In genomic region chrX:148878371-148878770, GRCh38 we compare ENCODE assay signal across 25 cellular contexts.
A peak's percentile ranks its signal among the peaks of the same experiment; 100 is the strongest.
DNase-seq lines count a peak whose midpoint lies in the region; ATAC-seq, FAIRE-seq and TF ChIP-seq lines count a peak whose summit lies in the region.
"Had no signal": no experiment of that assay in that cellular context is flagged by ENCODE, and none has a peak within 500 bp of the region (broad histone marks: within the 10 kb centered on the region; RNA-seq: fewer than 3 reads in every experiment).

No MANE protein-coding gene starts in this region.

- H3K79me2 ChIP-seq in endothelial cell of umbilical vein (ENCODE audit: control insufficient read depth, insufficient read depth, low read length) (no peaks in the 10 kb centered on the region), mesendoderm (ENCODE audit: control insufficient read depth, insufficient read depth, low read length) (no peaks in the 10 kb centered on the region)

- H3K9ac ChIP-seq in endothelial cell of umbilical vein (replicated peaks; ENCODE audit: extremely low read depth, insufficient read depth, low read length), result no peak overlapping the region
- no peak overlapping the region for H3K9ac ChIP-seq in mesendoderm (ENCODE audit: low read length)

- no peak overlapping the region for H3K18ac ChIP-seq in mesendoderm (ENCODE audit: low read length)

- no peaks in the 10 kb centered on the region for H3K4me1 Mint-ChIP-seq in Caco-2 (ENCODE audit: low read depth, unreplicated experiment)
- H3K4me1 Mint-ChIP-seq: activated B cell treated with CpG ODN at 0.5 μM for 24 hours had no signal

- POLR2A ChIA-PET in Caco-2 (lab: Charles Lee) (no interaction called here), RWPE1 (lab: Yijun Ruan, JAX; ENCODE audit: low non-redundant PET) (no interaction called here), endothelial cell of umbilical vein (lab: Charles Lee) (no interaction called here)

- no peaks in the 10 kb centered on the region for H3K36me3 ChIP-seq in Caco-2 (ENCODE audit: control insufficient read depth, insufficient read depth, low read length)
- H3K36me3 ChIP-seq in endothelial cell of umbilical vein (ENCODE audit: control insufficient read depth in 2 of 2, extremely low read depth in 1 of 2, insufficient read depth in 2 of 2, low read length in 2 of 2), result no peaks in the 10 kb centered on the region
- H3K36me3 ChIP-seq in mesendoderm (ENCODE audit: control insufficient read depth, insufficient read depth, low read length), result no peaks in the 10 kb centered on the region
- H3K36me3 ChIP-seq: vagina had no signal

- H3K9me3 ChIP-seq in Caco-2 (no peaks in the 10 kb centered on the region), endothelial cell of umbilical vein (replicated peaks; ENCODE audit: control insufficient read depth, insufficient read depth, low read length) (no peaks in the 10 kb centered on the region)
- H3K9me3 ChIP-seq: vagina had no signal

- H2BK5ac ChIP-seq in mesendoderm (ENCODE audit: low read length), result no peak overlapping the region

- H2AFZ ChIP-seq in endothelial cell of umbilical vein (ENCODE audit: low read depth, low read length), result no peak overlapping the region

- peak in 1 of 2 experiments; percentile 0 for DNase-seq in Caco-2
- peak; percentile 3 for DNase-seq in RWPE1 (ENCODE audit: low spot score)
- peak; percentile 27 for DNase-seq in endothelial cell of umbilical vein (ENCODE audit: low read depth, low spot score)
- DNase-seq in mesendoderm, result peak; percentile 61
- no peak for DNase-seq in HuH-7.5 (ENCODE audit: low spot score)
- DNase-seq in stimulated activated CD4-positive, alpha-beta T cell treated with anti-CD3 and anti-CD28 coated beads, Interleukin-4, amount 100 ng/mL, for 24 hours, result no peak
- no peak for DNase-seq in effector CD8-positive, alpha-beta T cell (lab: John Stamatoyannopoulos, UW)
- DNase-seq: activated B cell treated with CpG ODN at 0.5 μM for 24 hours; activated CD8-positive, alpha-beta memory T cell treated with anti-CD3 and anti-CD28 coated beads for 24 hours; activated T-cell treated with anti-CD3 and anti-CD28 coated beads, Interleukin-2, amount 50 U/mL, for 72 hours; AML-193; caudate nucleus; COR-L47; NCI-H524 treated with DMSO at 0.1 percent for 48 hours; occipital lobe; SIG-M5; stimulated activated CD4-positive, alpha-beta T cell treated with anti-CD3 and anti-CD28 coated beads, Interleukin-2, amount 100 ng/mL, for 48 hours; T-helper 2 cell had no signal

- no peak overlapping the region for H3K4ac ChIP-seq in mesendoderm (ENCODE audit: low read depth, low read length)

- H3K27ac ChIP-seq in RWPE1 (no peak overlapping the region), endothelial cell of umbilical vein (ENCODE audit: insufficient read depth, low read depth, low read length) (peak overlapping the region; percentile 7), mesendoderm (ENCODE audit: low read depth, low read length) (no peak overlapping the region)
- H3K27ac ChIP-seq: HL-60, vagina had no signal

- H3K9me1 ChIP-seq in endothelial cell of umbilical vein (replicated peaks; ENCODE audit: control insufficient read depth, extremely low read depth, insufficient read depth, low read length), result no peaks in the 10 kb centered on the region

- H3K4me2 ChIP-seq in endothelial cell of umbilical vein (ENCODE audit: insufficient read depth, low read length) (peak overlapping the region; percentile 17), mesendoderm (ENCODE audit: low read length) (no peak overlapping the region)

- H3K79me1 ChIP-seq in mesendoderm (ENCODE audit: low read length), result no peaks in the 10 kb centered on the region

- H3K27ac Mint-ChIP-seq in Caco-2 (ENCODE audit: unreplicated experiment), result peak overlapping the region; percentile 57
- H3K27ac Mint-ChIP-seq: activated B cell treated with CpG ODN at 0.5 μM for 24 hours; activated naive CD8-positive, alpha-beta T cell; activated T-cell treated with anti-CD3 and anti-CD28 coated beads, Interleukin-2, amount 50 U/mL, for 72 hours had no signal

- H2BK15ac ChIP-seq in mesendoderm (replicated peaks; ENCODE audit: low read depth), result no peak overlapping the region

- H4K20me1 ChIP-seq in endothelial cell of umbilical vein (replicated peaks; ENCODE audit: control insufficient read depth, extremely low read depth, insufficient read depth, low read length), result no peaks in the 10 kb centered on the region

- H3K27me3 ChIP-seq in Caco-2 (replicated peaks; ENCODE audit: control insufficient read depth, insufficient read depth, low read length) (no peaks in the 10 kb centered on the region), endothelial cell of umbilical vein (ENCODE audit: control insufficient read depth in 2 of 2, insufficient read depth in 2 of 2, low read length in 2 of 2) (no peaks in the 10 kb centered on the region), mesendoderm (ENCODE audit: insufficient read depth, low read length, poor library complexity) (no peaks in the 10 kb centered on the region)
- H3K27me3 ChIP-seq: vagina had no signal

- H3K4me3 Mint-ChIP-seq in Caco-2 (ENCODE audit: unreplicated experiment), result no peak overlapping the region
- H3K4me3 Mint-ChIP-seq: activated B cell treated with CpG ODN at 0.5 μM for 24 hours; activated naive CD8-positive, alpha-beta T cell; activated T-cell treated with anti-CD3 and anti-CD28 coated beads, Interleukin-2, amount 50 U/mL, for 72 hours had no signal

- no peak for ATAC-seq in GM19395 (IDR thresholded peaks at IDR 0.05; ENCODE audit: unreplicated experiment)
- ATAC-seq: activated T-cell treated with anti-CD3 and anti-CD28 coated beads, Interleukin-2, amount 50 U/mL, for 72 hours; HCT116; K562 had no signal

- BruUV-seq in Caco-2 (replicated peaks; lab: Mats Ljungman, UMichigan) (no TSS peak), endothelial cell of umbilical vein (replicated peaks; lab: Mats Ljungman, UMichigan) (no TSS peak)

- H3K4me1 ChIP-seq in Caco-2 (peaks cover 8% of the 10 kb centered on the region), endothelial cell of umbilical vein (ENCODE audit: control insufficient read depth, extremely low read depth, insufficient read depth, low read length) (peaks cover 11% of the 10 kb centered on the region), mesendoderm (ENCODE audit: control insufficient read depth, low read depth, low read length) (no peaks in the 10 kb centered on the region)
- H3K4me1 ChIP-seq: vagina had no signal

- TF ChIP-seq CTCF in Caco-2 (IDR thresholded peaks at IDR 0.05; ENCODE audit: insufficient read depth in 1 of 2, low read depth in 1 of 2, low read length in 1 of 2, severe bottlenecking in 1 of 2, unreplicated experiment in 1 of 2) (no peak), RWPE1 (conservative IDR thresholded peaks at IDR 0.05; ENCODE audit: low read depth) (no peak), endothelial cell of umbilical vein (IDR thresholded peaks at IDR 0.05; ENCODE audit: extremely low read depth in 1 of 2, insufficient read depth in 1 of 2, low read depth in 1 of 2, low read length in 2 of 2) (no peak)

- H4K5ac ChIP-seq in mesendoderm (ENCODE audit: low read length), result no peak overlapping the region

- no peak overlapping the region for H4K8ac ChIP-seq in mesendoderm (ENCODE audit: low read depth, low read length)

- no peak overlapping the region for H3K56ac ChIP-seq in mesendoderm (ENCODE audit: low read length)

- CTCF ChIA-PET in Caco-2 (lab: Charles Lee), result no interaction called here
- CTCF ChIA-PET in RWPE1 (lab: Yijun Ruan, JAX), result no interaction called here
- CTCF ChIA-PET in endothelial cell of umbilical vein (lab: Charles Lee), result no interaction called here

- peak; percentile 95 for FAIRE-seq in endothelial cell of umbilical vein (lab: Jason Lieb, UNC)
- FAIRE-seq: GM19239, K562 had no signal

- no peaks in the 10 kb centered on the region for H3K9me3 Mint-ChIP-seq in Caco-2 (ENCODE audit: unreplicated experiment)
- H3K9me3 Mint-ChIP-seq: activated B cell treated with CpG ODN at 0.5 μM for 24 hours; activated T-cell treated with anti-CD3 and anti-CD28 coated beads, Interleukin-2, amount 50 U/mL, for 72 hours had no signal

- H3K27me3 Mint-ChIP-seq in Caco-2 (ENCODE audit: insufficient read depth, unreplicated experiment), result no peaks in the 10 kb centered on the region
- H3K27me3 Mint-ChIP-seq: activated B cell treated with CpG ODN at 0.5 μM for 24 hours; activated naive CD8-positive, alpha-beta T cell had no signal

- intact Hi-C loops in Caco-2 (cut with micrococcal nuclease; ENCODE audit: unreplicated experiment) (no loop called here), endothelial cell of umbilical vein (cut with micrococcal nuclease) (no loop called here)

- H3K36me3 Mint-ChIP-seq in Caco-2 (ENCODE audit: insufficient read depth, unreplicated experiment), result no peaks in the 10 kb centered on the region
- H3K36me3 Mint-ChIP-seq: activated naive CD8-positive, alpha-beta T cell had no signal

- H3K4me3 ChIP-seq in Caco-2 (ENCODE audit: low read depth, low read length) (no peak overlapping the region), endothelial cell of umbilical vein (replicated peaks in 1 of 3; ENCODE audit: insufficient read depth in 1 of 3, low read depth in 1 of 3, low read length in 3 of 3) (no peak overlapping the region), mesendoderm (ENCODE audit: low read length) (no peak overlapping the region)
- H3K4me3 ChIP-seq: K562, vagina had no signal

- dilution Hi-C loops in endothelial cell of umbilical vein (cut with MboI; ENCODE audit: extremely low pct_ligation_motif_present, low sequenced_read_pairs), result no loop called here

- TF ChIP-seq POLR2A in endothelial cell of umbilical vein (IDR thresholded peaks at IDR 0.05; ENCODE audit: low read depth, low read length), result no peak

- no peak overlapping the region for H3K23ac ChIP-seq in mesendoderm (ENCODE audit: low read length)

- H2BK120ac ChIP-seq in mesendoderm (ENCODE audit: low read depth, low read length), result no peak overlapping the region

- no CpG with 5 or more reads among the region's 5 CpGs for WGBS in mesendoderm (ENCODE audit: extremely low coverage, insufficient coverage, low lambda C conversion rate)

- H2AK5ac ChIP-seq in mesendoderm (ENCODE audit: low read length), result no peak overlapping the region

TF ChIP-seq in endothelial cell of umbilical vein, 7 proteins besides CTCF, POLR2A, EP300 and RAD21:
- TF ChIP-seq GATA2 (IDR thresholded peaks at IDR 0.05; ENCODE audit: insufficient read depth, insufficient read length, low read depth, low read length) (peak; percentile 19), JUN (IDR thresholded peaks at IDR 0.05; ENCODE audit: borderline replicate concordance, insufficient read depth, insufficient read length, low read depth) (peak; percentile 26), MYC (IDR thresholded peaks at IDR 0.05; ENCODE audit: low read depth, low read length) (no peak)

Comparison
In these comparisons a context has a peak if more than half of its experiments do, and no peak if none do; other contexts are left out.
1. DNase-seq: peak in RWPE1 (single experiment), endothelial cell of umbilical vein (single experiment) and mesendoderm (single experiment); none in HuH-7.5 (single experiment), stimulated activated CD4-positive, alpha-beta T cell treated with anti-CD3 and anti-CD28 coated beads, Interleukin-4, amount 100 ng/mL, for 24 hours (single experiment) and effector CD8-positive, alpha-beta T cell (single experiment).